In the genomic region with DNA sequence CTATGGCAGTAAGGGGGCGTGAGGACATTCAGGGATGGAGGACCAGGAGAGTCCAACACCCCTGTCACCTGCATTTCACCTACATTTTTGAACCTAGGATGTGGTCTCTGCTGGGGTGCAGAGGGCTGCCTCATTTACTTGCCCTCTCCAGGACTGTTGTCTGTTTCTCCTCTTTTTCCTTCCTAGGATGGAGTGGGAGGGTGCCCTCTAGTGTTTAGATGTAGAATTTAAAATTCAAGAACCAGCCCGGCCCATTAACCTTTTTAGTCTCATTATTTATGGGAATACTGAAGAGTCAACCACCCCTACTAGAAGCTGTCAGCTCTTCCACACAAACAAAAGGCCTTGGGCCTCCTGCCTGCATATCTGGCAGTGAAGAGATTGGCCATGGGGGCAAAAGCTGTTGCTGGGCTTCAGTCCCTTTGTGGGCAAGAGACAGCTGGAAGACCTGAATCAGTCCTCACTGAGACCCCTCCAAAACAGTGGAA, we compare ENCODE assay signal across 8 cellular contexts. TPM values are rescaled to one million over a fixed set of nuclear protein-coding genes. Genes with fewer than 3 reads are reported as not detected.
A peak's percentile ranks its signal among the peaks of the same experiment; 100 is the strongest.
DNase-seq lines count a peak whose midpoint lies in the region; ATAC-seq and TF ChIP-seq lines count a peak whose summit lies in the region.

No MANE protein-coding gene starts in this region.

- no peaks in the 10 kb centered on the region for H3K9me3 Mint-ChIP-seq in CD4-positive, alpha-beta T cell
- no peaks in the 10 kb centered on the region for H3K9me3 Mint-ChIP-seq in activated T-helper 17 cell treated with anti-CD3 and anti-CD28 coated beads, Interleukin-2, amount 50 U/mL, for 72 hours

- peak overlapping the region; percentile 19 for H3K27ac Mint-ChIP-seq in CD4-positive, alpha-beta T cell
- H3K27ac Mint-ChIP-seq in activated T-helper 17 cell treated with anti-CD3 and anti-CD28 coated beads, Interleukin-2, amount 50 U/mL, for 72 hours, result no peak overlapping the region

- H3K36me3 Mint-ChIP-seq in CD4-positive, alpha-beta T cell (ENCODE audit: low read depth), result peaks cover 10% of the 10 kb centered on the region
- H3K36me3 Mint-ChIP-seq in activated T-helper 17 cell treated with anti-CD3 and anti-CD28 coated beads, Interleukin-2, amount 50 U/mL, for 72 hours (ENCODE audit: low read depth), result no peaks in the 10 kb centered on the region

- in situ Hi-C loops in GM13976 (cut with MboI; ENCODE audit: low sequenced_read_pairs, unreplicated experiment), result loop anchor here (10.0 kb wide), 1 partner anchor 110 kb away; no protein-coding TSS in a partner anchor

- no peak overlapping the region for H3K27ac ChIP-seq in CD4-positive, alpha-beta T cell (ENCODE audit: low read depth, low read length)

- no peak for ATAC-seq in CD4-positive, alpha-beta T cell (ENCODE audit: poor library complexity)
- ATAC-seq in GM21390 (IDR thresholded peaks at IDR 0.05; ENCODE audit: unreplicated experiment), result no peak
- ATAC-seq in HG03025 (IDR thresholded peaks at IDR 0.05; ENCODE audit: low FRiP score, unreplicated experiment), result no peak
- ATAC-seq in activated T-helper 17 cell treated with anti-CD3 and anti-CD28 coated beads, Interleukin-2, amount 50 U/mL, for 72 hours (replicated peaks), result no peak

- TF ChIP-seq CTCF in CD4-positive, alpha-beta T cell (IDR thresholded peaks at IDR 0.05), result peak; percentile 83
- TF ChIP-seq CTCF in GM13976 (IDR thresholded peaks at IDR 0.05; ENCODE audit: borderline replicate concordance, control extremely low read depth, extremely low read depth, insufficient read depth, missing control alignments), result peak; percentile 38
- TF ChIP-seq CTCF in choroid plexus epithelial cell (conservative IDR thresholded peaks at IDR 0.05; ENCODE audit: low read depth, low read length), result peak; percentile 73

- no peak for DNase-seq in CD4-positive, alpha-beta T cell
- DNase-seq in GM13976 (ENCODE audit: low spot score) (no peak), NCI-H748 treated with DMSO at 0.1 percent for 48 hours (lab: John Stamatoyannopoulos, UW) (peak; percentile 18), choroid plexus epithelial cell (ENCODE audit: low read depth) (peak; percentile 69), myocyte (ENCODE audit: low read depth) (peak; percentile 68)

- H3K4me1 Mint-ChIP-seq in CD4-positive, alpha-beta T cell (ENCODE audit: low read depth), result peaks cover 56% of the 10 kb centered on the region
- peaks cover 18% of the 10 kb centered on the region for H3K4me1 Mint-ChIP-seq in activated T-helper 17 cell treated with anti-CD3 and anti-CD28 coated beads, Interleukin-2, amount 50 U/mL, for 72 hours

- peak overlapping the region; percentile 53 for H3K4me3 Mint-ChIP-seq in CD4-positive, alpha-beta T cell
- H3K4me3 Mint-ChIP-seq in activated T-helper 17 cell treated with anti-CD3 and anti-CD28 coated beads, Interleukin-2, amount 50 U/mL, for 72 hours, result no peak overlapping the region

- POLR2A ChIA-PET in CD4-positive, alpha-beta T cell (lab: Charles Lee), result no interaction called here

- no peaks in the 10 kb centered on the region for H3K9me3 ChIP-seq in CD4-positive, alpha-beta T cell (ENCODE audit: control insufficient read depth, low read length)

- no peak overlapping the region for H3K4me3 ChIP-seq in choroid plexus epithelial cell (ENCODE audit: low read depth, low read length)

- H3K27me3 ChIP-seq in CD4-positive, alpha-beta T cell (ENCODE audit: control insufficient read depth, insufficient read depth, low read length), result no peaks in the 10 kb centered on the region

- H3K27me3 Mint-ChIP-seq in CD4-positive, alpha-beta T cell, result peaks cover 11% of the 10 kb centered on the region
- peaks cover 8% of the 10 kb centered on the region for H3K27me3 Mint-ChIP-seq in activated T-helper 17 cell treated with anti-CD3 and anti-CD28 coated beads, Interleukin-2, amount 50 U/mL, for 72 hours

- intact Hi-C loops in CD4-positive, alpha-beta T cell (cut with DNase I, micrococcal nuclease), result loop anchor here (1.0 to 10.0 kb wide), 2 partner anchors 12 to 320 kb away; no protein-coding TSS in a partner anchor

- CTCF ChIA-PET in CD4-positive, alpha-beta T cell (lab: Charles Lee), result interaction anchor here (0.5 to 5.7 kb wide), 4 partner anchors 11 to 19 kb away, joined by 3 to 65 read pairs (median 5); no protein-coding TSS in a partner anchor

RNA-seq across cellular contexts. Expression of a gene that starts 2.5 kb away (rescaled TPM):
- 10 to 100 TPM; 96.5 to 99.9 TPM for total RNA-seq in CD4-positive, alpha-beta T cell
- total RNA-seq in myocyte, result 34.9 and 36.9 TPM in 2 replicates
- polyA plus RNA-seq in myocyte (2012), result 55.8 TPM
- total RNA-seq in activated T-helper 17 cell treated with anti-CD3 and anti-CD28 coated beads, Interleukin-2, amount 50 U/mL, for 72 hours, result 10 to 100 TPM; 59.8 to 76.0 TPM

RNA-seq across cellular contexts. Expression of a gene that starts 7.7 kb away (rescaled TPM):
- under 1 TPM in 1 of 2 experiments, not detected in 1; 0.25 TPM for total RNA-seq in CD4-positive, alpha-beta T cell
- total RNA-seq in myocyte, result not detected in 2 replicates
- not detected for polyA plus RNA-seq in myocyte (2012)
- not detected for total RNA-seq in activated T-helper 17 cell treated with anti-CD3 and anti-CD28 coated beads, Interleukin-2, amount 50 U/mL, for 72 hours

RNA-seq across cellular contexts. Expression of a gene that starts 26.7 kb away (rescaled TPM):
- total RNA-seq in CD4-positive, alpha-beta T cell, result not detected
- total RNA-seq in myocyte, result 0.05 TPM in 1 of 2 replicates, not detected in the other
- 0.01 TPM for polyA plus RNA-seq in myocyte (2012)
- not detected for total RNA-seq in activated T-helper 17 cell treated with anti-CD3 and anti-CD28 coated beads, Interleukin-2, amount 50 U/mL, for 72 hours

RNA-seq across cellular contexts. Expression of a gene that starts 30.7 kb away (rescaled TPM):
- total RNA-seq in CD4-positive, alpha-beta T cell, result 1 to 10 TPM; 6.4 TPM
- total RNA-seq in myocyte, result 10.1 and 23.1 TPM in 2 replicates
- 3.4 TPM for polyA plus RNA-seq in myocyte (2012)
- total RNA-seq in activated T-helper 17 cell treated with anti-CD3 and anti-CD28 coated beads, Interleukin-2, amount 50 U/mL, for 72 hours, result 1 to 10 TPM; 2.0 to 2.5 TPM

RNA-seq across cellular contexts. Expression of a gene that starts 33.8 kb away (rescaled TPM):
- under 1 TPM in 1 of 2 experiments, not detected in 1; 0.47 TPM for total RNA-seq in CD4-positive, alpha-beta T cell
- total RNA-seq in myocyte, result 0.96 and 1.7 TPM in 2 replicates
- polyA plus RNA-seq in myocyte (2012), result 0.26 TPM
- total RNA-seq in activated T-helper 17 cell treated with anti-CD3 and anti-CD28 coated beads, Interleukin-2, amount 50 U/mL, for 72 hours, result not detected

Comparison
In these comparisons a context has a peak if more than half of its experiments do, and no peak if none do; other contexts are left out.
1. DNase-seq: peak in NCI-H748 treated with DMSO at 0.1 percent for 48 hours (single experiment), choroid plexus epithelial cell (single experiment) and myocyte (single experiment); none in CD4-positive, alpha-beta T cell (0 of 10) and GM13976 (single experiment).
2. Peak in every context shown above with its lines, with median percentiles within 50 percentile points of each other: CTCF ChIP-seq.